Comparison of ENCODE assay signal across 1 cellular context in genomic region chr2:69538872-69539548, GRCh38.
A peak's percentile ranks its signal among the peaks of the same experiment; 100 is the strongest.
TF ChIP-seq lines count a peak whose summit lies in the region.

No MANE protein-coding gene starts in this region.

TF ChIP-seq in HepG2, 621 proteins besides CTCF, POLR2A, EP300 and RAD21 (continued from another document and continues in another):
- TF ChIP-seq ZNF770 (CRISPR knock-in tag; IDR thresholded peaks at IDR 0.05) (no peak), HIVEP1 (CRISPR knock-in tag; IDR thresholded peaks at IDR 0.05) (no peak), SRY (CRISPR knock-in tag; IDR thresholded peaks at IDR 0.05) (no peak), GRHL1 (CRISPR knock-in tag; conservative IDR thresholded peaks at IDR 0.05) (no peak), MNT (IDR thresholded peaks at IDR 0.05) (no peak), ZBTB43 (CRISPR knock-in tag; conservative IDR thresholded peaks at IDR 0.05) (no peak), MLLT10 (CRISPR knock-in tag; IDR thresholded peaks at IDR 0.05) (no peak), ZKSCAN1 (IDR thresholded peaks at IDR 0.05; ENCODE audit: low read length) (peak; percentile 63; the same call in 1 of the 2 replicates), CHCHD3 (CRISPR knock-in tag; IDR thresholded peaks at IDR 0.05) (no peak), PAX8 (CRISPR knock-in tag; IDR thresholded peaks at IDR 0.05; ENCODE audit: borderline replicate concordance) (no peak), ZNF12 (CRISPR knock-in tag; IDR thresholded peaks at IDR 0.05) (peak; percentile 97), ZNF256 (CRISPR knock-in tag; conservative IDR thresholded peaks at IDR 0.05) (no peak), MBD4 (IDR thresholded peaks at IDR 0.05; ENCODE audit: borderline replicate concordance, low read length) (no peak), ZNF354B (CRISPR knock-in tag; IDR thresholded peaks at IDR 0.05) (no peak), NFE2 (CRISPR knock-in tag; IDR thresholded peaks at IDR 0.05) (no peak), SAFB2 (CRISPR knock-in tag; IDR thresholded peaks at IDR 0.05; ENCODE audit: borderline replicate concordance, low read depth) (no peak), ZNF678 (CRISPR knock-in tag; IDR thresholded peaks at IDR 0.05) (no peak), ESRRA (CRISPR knock-in tag; IDR thresholded peaks at IDR 0.05; ENCODE audit: low read depth) (peak; percentile 79; the same call in 1 of the 2 replicates), TEAD2 (CRISPR knock-in tag; IDR thresholded peaks at IDR 0.05) (no peak), ZBTB7A (CRISPR knock-in tag; IDR thresholded peaks at IDR 0.05) (peak; percentile 92; the same call in 1 of the 2 replicates), RFX3 (CRISPR knock-in tag; IDR thresholded peaks at IDR 0.05) (no peak), ZFP1 (CRISPR knock-in tag; IDR thresholded peaks at IDR 0.05) (no peak), RXRA (CRISPR knock-in tag; IDR thresholded peaks at IDR 0.05) (peak; percentile 94; the same call in 1 of the 2 replicates), RARG (CRISPR knock-in tag; IDR thresholded peaks at IDR 0.05; ENCODE audit: low read depth) (no peak), CEBPG (CRISPR knock-in tag; IDR thresholded peaks at IDR 0.05) (peak; percentile 65), ZNF33A (CRISPR knock-in tag; IDR thresholded peaks at IDR 0.05; ENCODE audit: borderline replicate concordance) (no peak), ZSCAN31 (CRISPR knock-in tag; IDR thresholded peaks at IDR 0.05; ENCODE audit: low read depth) (no peak), NAIF1 (CRISPR knock-in tag; IDR thresholded peaks at IDR 0.05; ENCODE audit: borderline replicate concordance) (no peak), MED8 (CRISPR knock-in tag; IDR thresholded peaks at IDR 0.05; ENCODE audit: insufficient replicate concordance) (no peak), ZNF850 (CRISPR knock-in tag; conservative IDR thresholded peaks at IDR 0.05) (no peak), ZNF207 (IDR thresholded peaks at IDR 0.05; ENCODE audit: borderline replicate concordance) (no peak), ZNF468 (CRISPR knock-in tag; IDR thresholded peaks at IDR 0.05) (no peak), HOXA5 (CRISPR knock-in tag; IDR thresholded peaks at IDR 0.05) (no peak), ZSCAN12 (CRISPR knock-in tag; IDR thresholded peaks at IDR 0.05) (no peak)
- TF ChIP-seq, protein P1, sequence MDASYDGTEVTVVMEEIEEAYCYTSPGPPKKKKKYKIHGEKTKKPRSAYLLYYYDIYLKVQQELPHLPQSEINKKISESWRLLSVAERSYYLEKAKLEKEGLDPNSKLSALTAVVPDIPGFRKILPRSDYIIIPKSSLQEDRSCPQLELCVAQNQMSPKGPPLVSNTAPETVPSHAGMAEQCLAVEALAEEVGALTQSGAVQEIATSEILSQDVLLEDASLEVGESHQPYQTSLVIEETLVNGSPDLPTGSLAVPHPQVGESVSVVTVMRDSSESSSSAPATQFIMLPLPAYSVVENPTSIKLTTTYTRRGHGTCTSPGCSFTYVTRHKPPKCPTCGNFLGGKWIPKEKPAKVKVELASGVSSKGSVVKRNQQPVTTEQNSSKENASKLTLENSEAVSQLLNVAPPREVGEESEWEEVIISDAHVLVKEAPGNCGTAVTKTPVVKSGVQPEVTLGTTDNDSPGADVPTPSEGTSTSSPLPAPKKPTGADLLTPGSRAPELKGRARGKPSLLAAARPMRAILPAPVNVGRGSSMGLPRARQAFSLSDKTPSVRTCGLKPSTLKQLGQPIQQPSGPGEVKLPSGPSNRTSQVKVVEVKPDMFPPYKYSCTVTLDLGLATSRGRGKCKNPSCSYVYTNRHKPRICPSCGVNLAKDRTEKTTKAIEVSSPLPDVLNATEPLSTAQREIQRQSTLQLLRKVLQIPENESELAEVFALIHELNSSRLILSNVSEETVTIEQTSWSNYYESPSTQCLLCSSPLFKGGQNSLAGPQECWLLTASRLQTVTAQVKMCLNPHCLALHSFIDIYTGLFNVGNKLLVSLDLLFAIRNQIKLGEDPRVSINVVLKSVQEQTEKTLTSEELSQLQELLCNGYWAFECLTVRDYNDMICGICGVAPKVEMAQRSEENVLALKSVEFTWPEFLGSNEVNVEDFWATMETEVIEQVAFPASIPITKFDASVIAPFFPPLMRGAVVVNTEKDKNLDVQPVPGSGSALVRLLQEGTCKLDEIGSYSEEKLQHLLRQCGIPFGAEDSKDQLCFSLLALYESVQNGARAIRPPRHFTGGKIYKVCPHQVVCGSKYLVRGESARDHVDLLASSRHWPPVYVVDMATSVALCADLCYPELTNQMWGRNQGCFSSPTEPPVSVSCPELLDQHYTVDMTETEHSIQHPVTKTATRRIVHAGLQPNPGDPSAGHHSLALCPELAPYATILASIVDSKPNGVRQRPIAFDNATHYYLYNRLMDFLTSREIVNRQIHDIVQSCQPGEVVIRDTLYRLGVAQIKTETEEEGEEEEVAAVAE (CRISPR knock-in tag; IDR thresholded peaks at IDR 0.05; ENCODE audit: borderline replicate concordance), result no peak
- TF ChIP-seq, protein P2, sequence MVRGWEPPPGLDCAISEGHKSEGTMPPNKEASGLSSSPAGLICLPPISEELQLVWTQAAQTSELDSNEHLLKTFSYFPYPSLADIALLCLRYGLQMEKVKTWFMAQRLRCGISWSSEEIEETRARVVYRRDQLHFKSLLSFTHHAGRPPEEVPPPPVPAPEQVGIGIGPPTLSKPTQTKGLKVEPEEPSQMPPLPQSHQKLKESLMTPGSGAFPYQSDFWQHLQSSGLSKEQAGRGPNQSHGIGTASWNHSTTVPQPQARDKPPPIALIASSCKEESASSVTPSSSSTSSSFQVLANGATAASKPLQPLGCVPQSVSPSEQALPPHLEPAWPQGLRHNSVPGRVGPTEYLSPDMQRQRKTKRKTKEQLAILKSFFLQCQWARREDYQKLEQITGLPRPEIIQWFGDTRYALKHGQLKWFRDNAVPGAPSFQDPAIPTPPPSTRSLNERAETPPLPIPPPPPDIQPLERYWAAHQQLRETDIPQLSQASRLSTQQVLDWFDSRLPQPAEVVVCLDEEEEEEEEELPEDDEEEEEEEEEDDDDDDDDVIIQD (CRISPR knock-in tag; IDR thresholded peaks at IDR 0.05; ENCODE audit: low read depth), result peak; percentile 97
- TF ChIP-seq, protein P3, sequence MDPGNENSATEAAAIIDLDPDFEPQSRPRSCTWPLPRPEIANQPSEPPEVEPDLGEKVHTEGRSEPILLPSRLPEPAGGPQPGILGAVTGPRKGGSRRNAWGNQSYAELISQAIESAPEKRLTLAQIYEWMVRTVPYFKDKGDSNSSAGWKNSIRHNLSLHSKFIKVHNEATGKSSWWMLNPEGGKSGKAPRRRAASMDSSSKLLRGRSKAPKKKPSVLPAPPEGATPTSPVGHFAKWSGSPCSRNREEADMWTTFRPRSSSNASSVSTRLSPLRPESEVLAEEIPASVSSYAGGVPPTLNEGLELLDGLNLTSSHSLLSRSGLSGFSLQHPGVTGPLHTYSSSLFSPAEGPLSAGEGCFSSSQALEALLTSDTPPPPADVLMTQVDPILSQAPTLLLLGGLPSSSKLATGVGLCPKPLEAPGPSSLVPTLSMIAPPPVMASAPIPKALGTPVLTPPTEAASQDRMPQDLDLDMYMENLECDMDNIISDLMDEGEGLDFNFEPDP (CRISPR knock-in tag; conservative IDR thresholded peaks at IDR 0.05), result no peak
- TF ChIP-seq, protein P4, sequence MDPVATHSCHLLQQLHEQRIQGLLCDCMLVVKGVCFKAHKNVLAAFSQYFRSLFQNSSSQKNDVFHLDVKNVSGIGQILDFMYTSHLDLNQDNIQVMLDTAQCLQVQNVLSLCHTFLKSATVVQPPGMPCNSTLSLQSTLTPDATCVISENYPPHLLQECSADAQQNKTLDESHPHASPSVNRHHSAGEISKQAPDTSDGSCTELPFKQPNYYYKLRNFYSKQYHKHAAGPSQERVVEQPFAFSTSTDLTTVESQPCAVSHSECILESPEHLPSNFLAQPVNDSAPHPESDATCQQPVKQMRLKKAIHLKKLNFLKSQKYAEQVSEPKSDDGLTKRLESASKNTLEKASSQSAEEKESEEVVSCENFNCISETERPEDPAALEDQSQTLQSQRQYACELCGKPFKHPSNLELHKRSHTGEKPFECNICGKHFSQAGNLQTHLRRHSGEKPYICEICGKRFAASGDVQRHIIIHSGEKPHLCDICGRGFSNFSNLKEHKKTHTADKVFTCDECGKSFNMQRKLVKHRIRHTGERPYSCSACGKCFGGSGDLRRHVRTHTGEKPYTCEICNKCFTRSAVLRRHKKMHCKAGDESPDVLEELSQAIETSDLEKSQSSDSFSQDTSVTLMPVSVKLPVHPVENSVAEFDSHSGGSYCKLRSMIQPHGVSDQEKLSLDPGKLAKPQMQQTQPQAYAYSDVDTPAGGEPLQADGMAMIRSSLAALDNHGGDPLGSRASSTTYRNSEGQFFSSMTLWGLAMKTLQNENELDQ (CRISPR knock-in tag; IDR thresholded peaks at IDR 0.05; ENCODE audit: borderline replicate concordance), result no peak
- TF ChIP-seq, protein P5, sequence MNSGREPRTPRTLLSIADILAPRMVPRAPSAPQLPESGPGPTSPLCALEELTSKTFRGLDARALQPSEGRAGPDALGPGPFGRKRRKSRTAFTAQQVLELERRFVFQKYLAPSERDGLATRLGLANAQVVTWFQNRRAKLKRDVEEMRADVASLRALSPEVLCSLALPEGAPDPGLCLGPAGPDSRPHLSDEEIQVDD (CRISPR knock-in tag; IDR thresholded peaks at IDR 0.05; ENCODE audit: borderline replicate concordance), result no peak
- TF ChIP-seq, protein P6, sequence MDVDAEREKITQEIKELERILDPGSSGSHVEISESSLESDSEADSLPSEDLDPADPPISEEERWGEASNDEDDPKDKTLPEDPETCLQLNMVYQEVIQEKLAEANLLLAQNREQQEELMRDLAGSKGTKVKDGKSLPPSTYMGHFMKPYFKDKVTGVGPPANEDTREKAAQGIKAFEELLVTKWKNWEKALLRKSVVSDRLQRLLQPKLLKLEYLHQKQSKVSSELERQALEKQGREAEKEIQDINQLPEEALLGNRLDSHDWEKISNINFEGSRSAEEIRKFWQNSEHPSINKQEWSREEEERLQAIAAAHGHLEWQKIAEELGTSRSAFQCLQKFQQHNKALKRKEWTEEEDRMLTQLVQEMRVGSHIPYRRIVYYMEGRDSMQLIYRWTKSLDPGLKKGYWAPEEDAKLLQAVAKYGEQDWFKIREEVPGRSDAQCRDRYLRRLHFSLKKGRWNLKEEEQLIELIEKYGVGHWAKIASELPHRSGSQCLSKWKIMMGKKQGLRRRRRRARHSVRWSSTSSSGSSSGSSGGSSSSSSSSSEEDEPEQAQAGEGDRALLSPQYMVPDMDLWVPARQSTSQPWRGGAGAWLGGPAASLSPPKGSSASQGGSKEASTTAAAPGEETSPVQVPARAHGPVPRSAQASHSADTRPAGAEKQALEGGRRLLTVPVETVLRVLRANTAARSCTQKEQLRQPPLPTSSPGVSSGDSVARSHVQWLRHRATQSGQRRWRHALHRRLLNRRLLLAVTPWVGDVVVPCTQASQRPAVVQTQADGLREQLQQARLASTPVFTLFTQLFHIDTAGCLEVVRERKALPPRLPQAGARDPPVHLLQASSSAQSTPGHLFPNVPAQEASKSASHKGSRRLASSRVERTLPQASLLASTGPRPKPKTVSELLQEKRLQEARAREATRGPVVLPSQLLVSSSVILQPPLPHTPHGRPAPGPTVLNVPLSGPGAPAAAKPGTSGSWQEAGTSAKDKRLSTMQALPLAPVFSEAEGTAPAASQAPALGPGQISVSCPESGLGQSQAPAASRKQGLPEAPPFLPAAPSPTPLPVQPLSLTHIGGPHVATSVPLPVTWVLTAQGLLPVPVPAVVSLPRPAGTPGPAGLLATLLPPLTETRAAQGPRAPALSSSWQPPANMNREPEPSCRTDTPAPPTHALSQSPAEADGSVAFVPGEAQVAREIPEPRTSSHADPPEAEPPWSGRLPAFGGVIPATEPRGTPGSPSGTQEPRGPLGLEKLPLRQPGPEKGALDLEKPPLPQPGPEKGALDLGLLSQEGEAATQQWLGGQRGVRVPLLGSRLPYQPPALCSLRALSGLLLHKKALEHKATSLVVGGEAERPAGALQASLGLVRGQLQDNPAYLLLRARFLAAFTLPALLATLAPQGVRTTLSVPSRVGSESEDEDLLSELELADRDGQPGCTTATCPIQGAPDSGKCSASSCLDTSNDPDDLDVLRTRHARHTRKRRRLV (CRISPR knock-in tag; IDR thresholded peaks at IDR 0.05), result no peak
